38 cellular contexts compared by ENCODE assay signal in the genomic region with DNA sequence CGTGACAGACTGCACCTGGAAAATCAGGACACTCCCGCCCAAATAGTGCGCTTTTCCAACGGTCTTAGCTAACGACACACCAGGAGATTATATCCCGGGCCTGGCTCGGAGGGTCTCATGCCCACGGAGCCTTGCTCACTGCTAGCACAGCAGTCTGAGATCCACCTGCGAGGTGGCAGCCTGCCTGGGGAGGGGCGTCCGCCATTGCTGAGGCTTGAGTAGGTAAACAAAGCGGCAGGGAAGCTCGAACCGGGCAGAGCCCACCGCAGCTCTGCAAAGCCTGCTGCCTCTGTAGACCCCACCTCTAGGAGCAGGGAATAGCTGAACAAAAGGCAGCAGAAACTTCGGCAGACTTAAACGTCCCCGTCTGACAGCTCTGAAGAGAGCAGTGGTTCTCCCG. TPM values are rescaled to one million over a fixed set of nuclear protein-coding genes. Genes with fewer than 3 reads are reported as not detected.
"Had no signal": no experiment of that assay in that cellular context is flagged by ENCODE, and none has a peak within 500 bp of the region (broad histone marks: within the 10 kb centered on the region; RNA-seq: fewer than 3 reads in every experiment).

No MANE protein-coding gene starts in this region.

- H3K27me3 ChIP-seq: adrenal gland, body of pancreas, brain microvascular endothelial cell, breast epithelium had no signal

- H3K36me3 Mint-ChIP-seq: activated CD4-positive, alpha-beta memory T cell treated with anti-CD3 and anti-CD28 coated beads for 36 hours; activated naive CD4-positive, alpha-beta T cell treated with anti-CD3 and anti-CD28 coated beads, Interleukin-2, amount 50 U/mL, for 72 hours; activated naive CD8-positive, alpha-beta T cell treated with anti-CD3 and anti-CD28 coated beads for 36 hours; T-cell had no signal

- H3K9me3 ChIP-seq: adrenal gland, body of pancreas, breast epithelium had no signal

- H3K27ac ChIP-seq: adrenal gland, body of pancreas, brain microvascular endothelial cell, breast epithelium, VCaP had no signal

- H3K4me1 ChIP-seq: breast epithelium had no signal

- H3K27ac Mint-ChIP-seq: activated B cell treated with CpG ODN at 0.5 μM for 24 hours; activated CD4-positive, alpha-beta memory T cell treated with anti-CD3 and anti-CD28 coated beads for 36 hours; activated CD4-positive, alpha-beta T cell treated with anti-CD3 and anti-CD28 coated beads, Interleukin-2, amount 10 ng/mL, durations not matched to agents 24 days and 14 days; activated CD8-positive, alpha-beta T cell treated with anti-CD3 and anti-CD28 coated beads for 36 hours; activated naive CD4-positive, alpha-beta T cell treated with anti-CD3 and anti-CD28 coated beads for 36 hours; activated naive CD8-positive, alpha-beta T cell treated with anti-CD3 and anti-CD28 coated beads for 36 hours; activated T-cell treated with anti-CD3 and anti-CD28 coated beads, Interleukin-2, amount 50 U/mL, for 72 hours; activated T-helper 1 cell treated with anti-CD3 and anti-CD28 coated beads, Interleukin-12 subunit alpha, Interleukin-12 subunit beta, Interleukin-2, Interleukin-4 antibody, amounts not matched to agents 30 ng/mL and 10 ng/mL and 1 ng/mL, durations not matched to agents 14 hours and 24 hours and 36 hours; activated T-helper 17 cell treated with anti-CD3 and anti-CD28 coated beads, Interleukin-2, amount 50 U/mL, for 72 hours; T-helper 2 cell treated with Interferon-gamma antibody and Interleukin-4, amounts not matched to agents 5 μg/mL and 100 μg/mL, for 36 hours had no signal

- H3K4me3 Mint-ChIP-seq: activated B cell treated with CpG ODN at 0.5 μM for 24 hours; activated CD4-positive, alpha-beta memory T cell treated with anti-CD3 and anti-CD28 coated beads for 36 hours; activated CD4-positive, alpha-beta T cell treated with anti-CD3 and anti-CD28 coated beads, Interleukin-2, amount 10 ng/mL, durations not matched to agents 24 days and 14 days; activated CD8-positive, alpha-beta T cell treated with anti-CD3 and anti-CD28 coated beads for 36 hours; activated naive CD4-positive, alpha-beta T cell treated with anti-CD3 and anti-CD28 coated beads for 36 hours; activated naive CD8-positive, alpha-beta T cell treated with anti-CD3 and anti-CD28 coated beads for 36 hours; activated T-cell treated with anti-CD3 and anti-CD28 coated beads, Interleukin-2, amount 50 U/mL, for 4 hours; activated T-cell treated with anti-CD3 and anti-CD28 coated beads, Interleukin-2, amount 50 U/mL, for 72 hours; activated T-helper 1 cell treated with anti-CD3 and anti-CD28 coated beads, Interleukin-12 subunit alpha, Interleukin-12 subunit beta, Interleukin-2, Interleukin-4 antibody, amounts not matched to agents 30 ng/mL and 10 ng/mL and 1 ng/mL, durations not matched to agents 14 hours and 24 hours and 36 hours; activated T-helper 17 cell treated with anti-CD3 and anti-CD28 coated beads, Interleukin-2, amount 50 U/mL, for 72 hours; T-cell; T-helper 2 cell treated with Interferon-gamma antibody and Interleukin-4, amounts not matched to agents 5 μg/mL and 100 μg/mL, for 36 hours had no signal

- H3K36me3 ChIP-seq: brain microvascular endothelial cell, breast epithelium had no signal

- DNase-seq: activated B cell treated with CpG ODN at 0.5 μM for 24 hours; activated CD4-positive, alpha-beta memory T cell treated with anti-CD3 and anti-CD28 coated beads for 36 hours; activated CD4-positive, alpha-beta T cell treated with anti-CD3 and anti-CD28 coated beads for 4 hours; activated CD4-positive, alpha-beta T cell treated with anti-CD3 and anti-CD28 coated beads, Interleukin-2, amount 10 ng/mL, durations not matched to agents 24 days and 14 days; activated CD4-positive, alpha-beta T cell treated with anti-CD3 and anti-CD28 coated beads, Interleukin-2, amount 50 U/mL, for 1 hour; activated CD4-positive, alpha-beta T cell treated with anti-CD3 and anti-CD28 coated beads, Interleukin-2, amount 50 U/mL, for 4 hours; activated CD4-positive, CD25-positive, alpha-beta regulatory T cell treated with anti-CD3 and anti-CD28 coated beads, Interleukin-2, amount 50 U/mL, for 72 hours; activated CD8-positive, alpha-beta memory T cell treated with anti-CD3 and anti-CD28 coated beads, Interleukin-2, amount 50 U/mL, for 4 hours; activated CD8-positive, alpha-beta T cell treated with anti-CD3 and anti-CD28 coated beads for 36 hours; activated effector memory CD4-positive, alpha-beta T cell treated with anti-CD3 and anti-CD28 coated beads, Interleukin-2, amount 50 U/mL, for 16 hours; activated gamma-delta T cell treated with Interleukin-2 at 50 U/mL for 16 hours; activated naive CD4-positive, alpha-beta T cell; activated naive CD4-positive, alpha-beta T cell treated with anti-CD3 and anti-CD28 coated beads for 36 hours; activated naive CD4-positive, alpha-beta T cell treated with anti-CD3 and anti-CD28 coated beads, Interleukin-2, amount 50 U/mL, for 16 hours; activated naive CD8-positive, alpha-beta T cell treated with anti-CD3 and anti-CD28 coated beads for 36 hours; activated T-cell treated with anti-CD3 and anti-CD28 coated beads for 4 hours; activated T-cell treated with anti-CD3 and anti-CD28 coated beads, Interleukin-2, amount 50 U/mL, for 1 hour; activated T-cell treated with anti-CD3 and anti-CD28 coated beads, Interleukin-2, amount 50 U/mL, for 4 hours; activated T-cell treated with anti-CD3 and anti-CD28 coated beads, Interleukin-2, amount 50 U/mL, for 72 hours; adrenal gland; amniotic stem cell; aorta; body of pancreas; brain microvascular endothelial cell; central memory CD4-positive, alpha-beta T cell; T-cell; T-helper 2 cell; T-helper 9 cell had no signal

- H3K4me3 ChIP-seq: adrenal gland, body of pancreas, breast epithelium had no signal

- ATAC-seq: activated CD8-positive, alpha-beta T cell treated with anti-CD3 and anti-CD28 coated beads for 36 hours; activated naive CD4-positive, alpha-beta T cell treated with anti-CD3 and anti-CD28 coated beads, Interleukin-2, amount 50 U/mL, for 72 hours; activated T-cell treated with anti-CD3 and anti-CD28 coated beads, Interleukin-2, amount 50 U/mL, for 4 hours; activated T-cell treated with anti-CD3 and anti-CD28 coated beads, Interleukin-2, amount 50 U/mL, for 72 hours; activated T-helper 17 cell treated with anti-CD3 and anti-CD28 coated beads, Interleukin-2, amount 50 U/mL, for 72 hours; body of pancreas; T-cell had no signal

- H3K27me3 Mint-ChIP-seq: activated B cell treated with CpG ODN at 0.5 μM for 24 hours; activated CD4-positive, alpha-beta memory T cell treated with anti-CD3 and anti-CD28 coated beads for 36 hours; activated CD4-positive, alpha-beta T cell treated with anti-CD3 and anti-CD28 coated beads, Interleukin-2, amount 10 ng/mL, durations not matched to agents 24 days and 14 days; activated CD8-positive, alpha-beta T cell treated with anti-CD3 and anti-CD28 coated beads for 36 hours; activated naive CD8-positive, alpha-beta T cell treated with anti-CD3 and anti-CD28 coated beads for 36 hours; activated T-helper 17 cell treated with anti-CD3 and anti-CD28 coated beads, Interleukin-2, amount 50 U/mL, for 72 hours; T-cell had no signal

- H3K9me3 Mint-ChIP-seq: activated B cell treated with CpG ODN at 0.5 μM for 24 hours; activated CD4-positive, alpha-beta memory T cell treated with anti-CD3 and anti-CD28 coated beads for 36 hours; activated CD4-positive, alpha-beta T cell treated with anti-CD3 and anti-CD28 coated beads, Interleukin-2, amount 10 ng/mL, durations not matched to agents 24 days and 14 days; activated CD8-positive, alpha-beta T cell treated with anti-CD3 and anti-CD28 coated beads for 36 hours; activated naive CD4-positive, alpha-beta T cell treated with anti-CD3 and anti-CD28 coated beads for 36 hours; activated naive CD4-positive, alpha-beta T cell treated with anti-CD3 and anti-CD28 coated beads, Interleukin-2, amount 50 U/mL, for 72 hours; activated naive CD8-positive, alpha-beta T cell treated with anti-CD3 and anti-CD28 coated beads for 36 hours; activated T-cell treated with anti-CD3 and anti-CD28 coated beads, Interleukin-2, amount 50 U/mL, for 4 hours; activated T-cell treated with anti-CD3 and anti-CD28 coated beads, Interleukin-2, amount 50 U/mL, for 72 hours; activated T-helper 1 cell treated with anti-CD3 and anti-CD28 coated beads, Interleukin-12 subunit alpha, Interleukin-12 subunit beta, Interleukin-2, Interleukin-4 antibody, amounts not matched to agents 30 ng/mL and 10 ng/mL and 1 ng/mL, durations not matched to agents 14 hours and 24 hours and 36 hours; activated T-helper 17 cell treated with anti-CD3 and anti-CD28 coated beads, Interleukin-2, amount 50 U/mL, for 72 hours; T-cell; T-helper 2 cell treated with Interferon-gamma antibody and Interleukin-4, amounts not matched to agents 5 μg/mL and 100 μg/mL, for 36 hours had no signal

RNA-seq across cellular contexts. Expression of a gene that starts 14.8 kb away (rescaled TPM):
- total RNA-seq: activated CD4-positive, alpha-beta memory T cell treated with anti-CD3 and anti-CD28 coated beads for 36 hours; activated CD4-positive, alpha-beta T cell treated with anti-CD3 and anti-CD28 coated beads, Interleukin-2, amount 10 ng/mL, durations not matched to agents 24 days and 14 days; activated CD8-positive, alpha-beta memory T cell treated with anti-CD3 and anti-CD28 coated beads for 36 hours; activated CD8-positive, alpha-beta T cell treated with anti-CD3 and anti-CD28 coated beads for 36 hours; activated naive CD4-positive, alpha-beta T cell treated with anti-CD3 and anti-CD28 coated beads for 36 hours; activated naive CD4-positive, alpha-beta T cell treated with anti-CD3 and anti-CD28 coated beads, Interleukin-2, amount 50 U/mL, for 72 hours; activated naive CD8-positive, alpha-beta T cell treated with anti-CD3 and anti-CD28 coated beads for 36 hours; activated T-cell treated with anti-CD3 and anti-CD28 coated beads, Interleukin-2, amount 50 U/mL, for 4 hours; activated T-cell treated with anti-CD3 and anti-CD28 coated beads, Interleukin-2, amount 50 U/mL, for 72 hours; activated T-helper 1 cell treated with anti-CD3 and anti-CD28 coated beads, Interleukin-12 subunit alpha, Interleukin-12 subunit beta, Interleukin-2, Interleukin-4 antibody, amounts not matched to agents 30 ng/mL and 10 ng/mL and 1 ng/mL, durations not matched to agents 14 hours and 24 hours and 36 hours; activated T-helper 17 cell treated with anti-CD3 and anti-CD28 coated beads, Interleukin-2, amount 50 U/mL, for 72 hours; aorta; astrocyte; body of pancreas; breast epithelium; cardiac septum; T-cell; T-helper 1 cell treated with Interleukin-12 subunit alpha and Interleukin-12 subunit beta and Interleukin-4 antibody, amounts not matched to agents 30 ng/mL and 1 ng/mL, for 36 hours had no signal
- polyA plus RNA-seq: aorta had no signal
